ENCODE assay signal across 8 cellular contexts in genomic region chr17:81923302-81924260, GRCh38. TPM values are rescaled to one million over a fixed set of nuclear protein-coding genes. Genes with fewer than 3 reads are reported as not detected.
DNase-seq lines count a peak whose midpoint lies in the region; ATAC-seq, FAIRE-seq and TF ChIP-seq lines count a peak whose summit lies in the region.

No MANE protein-coding gene starts in this region.

- intact Hi-C loops in activated naive CD4-positive, alpha-beta T cell treated with anti-CD3 and anti-CD28 coated beads for 36 hours (cut with micrococcal nuclease) = no loop called here
- intact Hi-C loops in head of caudate nucleus (cut with DNase I) = no loop called here
- intact Hi-C loops in pancreas (cut with DNase I) = no loop called here

- no peak for DNase-seq in activated naive CD4-positive, alpha-beta T cell treated with anti-CD3 and anti-CD28 coated beads for 36 hours
- DNase-seq in WERI-Rb-1 (peak; percentile 87), head of caudate nucleus (peak in 40 of 42 donors; percentile 32 to 82 (median 58)), pancreas (peak in 4 of 6 donors; percentile 49 to 84 (median 74)), NCI-H69 (lab: John Stamatoyannopoulos, UW) (no peak)

- H3K4me3 Mint-ChIP-seq in activated naive CD4-positive, alpha-beta T cell treated with anti-CD3 and anti-CD28 coated beads, Interleukin-2, amount 50 U/mL, for 24 hours = peak overlapping the region; percentile 15
- no peak overlapping the region for H3K4me3 Mint-ChIP-seq in activated naive CD4-positive, alpha-beta T cell treated with anti-CD3 and anti-CD28 coated beads for 36 hours

- H3K36me3 ChIP-seq in WERI-Rb-1 (peaks cover 35% of the 10 kb centered on the region), pancreas (peaks cover 0 to 6% (median 0%) of the 10 kb centered on the region in 3 donors)

- H3K4me3 ChIP-seq in WERI-Rb-1 (ENCODE audit: low read depth, low read length) (peak overlapping the region; percentile 34), pancreas (peak overlapping the region in 1 of 4 donors; percentile 33)

- H3K36me3 Mint-ChIP-seq in activated naive CD4-positive, alpha-beta T cell treated with anti-CD3 and anti-CD28 coated beads, Interleukin-2, amount 50 U/mL, for 24 hours = no peaks in the 10 kb centered on the region
- H3K36me3 Mint-ChIP-seq in activated naive CD4-positive, alpha-beta T cell treated with anti-CD3 and anti-CD28 coated beads for 36 hours (ENCODE audit: low read depth) = peaks cover 2% of the 10 kb centered on the region

- H3K27ac ChIP-seq in WERI-Rb-1 = peak overlapping the region; percentile 67
- peak overlapping the region in 1 of 4 donors; percentile 41 for H3K27ac ChIP-seq in pancreas

- no peak for FAIRE-seq in pancreas (lab: Jason Lieb, UNC)

- CTCF ChIA-PET in activated naive CD4-positive, alpha-beta T cell treated with anti-CD3 and anti-CD28 coated beads for 36 hours (lab: Charles Lee) = no interaction called here

- 35 to 38% methylated on average over 26 to 32 of the region's 32 CpGs for WGBS in pancreas, 2 donors

- H3K9me3 Mint-ChIP-seq in activated naive CD4-positive, alpha-beta T cell treated with anti-CD3 and anti-CD28 coated beads, Interleukin-2, amount 50 U/mL, for 24 hours = no peaks in the 10 kb centered on the region
- H3K9me3 Mint-ChIP-seq in activated naive CD4-positive, alpha-beta T cell treated with anti-CD3 and anti-CD28 coated beads for 36 hours = no peaks in the 10 kb centered on the region

- H3K4me1 Mint-ChIP-seq in activated naive CD4-positive, alpha-beta T cell treated with anti-CD3 and anti-CD28 coated beads, Interleukin-2, amount 50 U/mL, for 24 hours = peaks cover 27% of the 10 kb centered on the region
- H3K4me1 Mint-ChIP-seq in activated naive CD4-positive, alpha-beta T cell treated with anti-CD3 and anti-CD28 coated beads for 36 hours (ENCODE audit: low read depth) = peaks cover 26% of the 10 kb centered on the region

- H3K27ac Mint-ChIP-seq in activated naive CD4-positive, alpha-beta T cell treated with anti-CD3 and anti-CD28 coated beads, Interleukin-2, amount 50 U/mL, for 24 hours = peak overlapping the region; percentile 81
- no peak overlapping the region for H3K27ac Mint-ChIP-seq in activated naive CD4-positive, alpha-beta T cell treated with anti-CD3 and anti-CD28 coated beads for 36 hours

- H3K27me3 Mint-ChIP-seq in activated naive CD4-positive, alpha-beta T cell treated with anti-CD3 and anti-CD28 coated beads, Interleukin-2, amount 50 U/mL, for 24 hours = no peaks in the 10 kb centered on the region
- H3K27me3 Mint-ChIP-seq in activated naive CD4-positive, alpha-beta T cell treated with anti-CD3 and anti-CD28 coated beads for 36 hours (ENCODE audit: low read depth) = no peaks in the 10 kb centered on the region

- H3K27me3 ChIP-seq in WERI-Rb-1 (ENCODE audit: insufficient read depth, low read depth, severe bottlenecking) (no peaks in the 10 kb centered on the region), pancreas (no peaks in the 10 kb centered on the region)

- TF ChIP-seq CTCF in WERI-Rb-1 (IDR thresholded peaks at IDR 0.05; ENCODE audit: low read depth, low read length) = no peak
- no peak for TF ChIP-seq CTCF in pancreas (IDR thresholded peaks at IDR 0.05)

- H3K4me1 ChIP-seq in pancreas = peaks cover 14 to 35% (median 20%) of the 10 kb centered on the region in 3 donors

- H3K9me3 ChIP-seq in WERI-Rb-1 (ENCODE audit: severe bottlenecking) (no peaks in the 10 kb centered on the region), pancreas (no peaks in the 10 kb centered on the region)

- ATAC-seq in pancreas (peak in 3 of 4 donors; percentile 7 to 43 (median 24)), HG03175 (IDR thresholded peaks at IDR 0.05; ENCODE audit: unreplicated experiment) (no peak), HG02571 (IDR thresholded peaks at IDR 0.05; ENCODE audit: unreplicated experiment) (no peak)

RNA-seq across cellular contexts. Expression of gene MAFG, which starts 4.0 kb away (rescaled TPM):
- 10 to 100 TPM; 13.5 to 14.8 TPM for total RNA-seq in activated naive CD4-positive, alpha-beta T cell treated with anti-CD3 and anti-CD28 coated beads for 36 hours
- total RNA-seq in pancreas = 10 to 100 TPM in 1 of 6 donors, 1 to 10 TPM in 5; 6.4 to 11.1 (median 8.0) TPM
- polyA plus RNA-seq in pancreas = 1 to 10 TPM; 6.9 to 8.2 TPM

RNA-seq across cellular contexts. Expression of gene SIRT7, which starts 5.6 kb away (rescaled TPM):
- total RNA-seq in activated naive CD4-positive, alpha-beta T cell treated with anti-CD3 and anti-CD28 coated beads for 36 hours = 10 to 100 TPM; 18.8 to 22.1 TPM
- 10 to 100 TPM in 5 of 6 donors, 1 to 10 TPM in 1; 9.6 to 18.1 (median 12.0) TPM for total RNA-seq in pancreas
- polyA plus RNA-seq in pancreas = 10 to 100 TPM; 33.8 to 40.2 TPM

RNA-seq across cellular contexts. Expression of gene PCYT2, which starts 12.4 kb away (rescaled TPM):
- 10 to 100 TPM; 15.9 to 16.6 TPM for total RNA-seq in activated naive CD4-positive, alpha-beta T cell treated with anti-CD3 and anti-CD28 coated beads for 36 hours
- 10 to 100 TPM in 5 of 6 donors, 1 to 10 TPM in 1; 9.0 to 20.7 (median 15.0) TPM for total RNA-seq in pancreas
- 10 to 100 TPM; 22.3 to 35.3 TPM for polyA plus RNA-seq in pancreas

RNA-seq across cellular contexts. Expression of gene PYCR1, which starts 13.5 kb away (rescaled TPM):
- total RNA-seq in activated naive CD4-positive, alpha-beta T cell treated with anti-CD3 and anti-CD28 coated beads for 36 hours = 100 to 1,000 TPM; 121 to 130 TPM
- 100 to 1,000 TPM in 1 of 6 donors, 10 to 100 TPM in 5; 30.6 to 158 (median 52.3) TPM for total RNA-seq in pancreas
- polyA plus RNA-seq in pancreas = 10 to 100 TPM; 25.4 to 36.9 TPM

RNA-seq across cellular contexts. Expression of gene NPB, which starts 21.5 kb away (rescaled TPM):
- total RNA-seq in activated naive CD4-positive, alpha-beta T cell treated with anti-CD3 and anti-CD28 coated beads for 36 hours = under 1 TPM; 0.12 to 0.19 TPM
- under 1 TPM in 4 of 6 donors, not detected in 2; 0.19 to 0.62 (median 0.34) TPM for total RNA-seq in pancreas
- under 1 TPM; 0.34 to 0.45 TPM for polyA plus RNA-seq in pancreas

Comparison
In these comparisons a context has a peak if more than half of its experiments do, and no peak if none do; other contexts are left out.
1. DNase-seq: peak in WERI-Rb-1 (single experiment), head of caudate nucleus (40 of 42) and pancreas (4 of 6); none in activated naive CD4-positive, alpha-beta T cell treated with anti-CD3 and anti-CD28 coated beads for 36 hours (single experiment) and NCI-H69 (single experiment).
2. ATAC-seq: peak in pancreas (3 of 4); none in HG03175 (single experiment) and HG02571 (single experiment).